In genomic region chr2:45458909-45459563, GRCh38 we compare ENCODE assay signal across 8 cellular contexts.
DNase-seq lines count a peak whose midpoint lies in the region; TF ChIP-seq lines count a peak whose summit lies in the region.

No MANE protein-coding gene starts in this region.

- TF ChIP-seq CTCF in dorsolateral prefrontal cortex (IDR thresholded peaks at IDR 0.05 in 54 of 56, conservative IDR thresholded peaks at IDR 0.05 in 2 of 56; ENCODE audit: low read depth in 1 of 56, partially characterized antibody in 56 of 56) = no peak

- no peak overlapping the region for H3K4me3 ChIP-seq in dorsolateral prefrontal cortex

- peak; percentile 88 for DNase-seq in DMS53 (lab: John Stamatoyannopoulos, UW)
- DNase-seq in NCI-H2196 treated with DMSO at 0.1 percent for 48 hours (lab: John Stamatoyannopoulos, UW; ENCODE audit: unreplicated experiment) = peak; percentile 56
- peak; percentile 72 for DNase-seq in dermis blood vessel endothelial cell
- DNase-seq in mucosa of gallbladder (ENCODE audit: low spot score) = peak; percentile 40
- DNase-seq in putamen (ENCODE audit: low spot score) = no peak
- DNase-seq in dorsolateral prefrontal cortex = no peak
- DNase-seq in central memory CD4-positive, alpha-beta T cell = no peak
- no peak for DNase-seq in G401 (ENCODE audit: low spot score)

- no peaks in the 10 kb centered on the region for H3K27me3 ChIP-seq in dorsolateral prefrontal cortex

- in situ Hi-C loops in G401 (cut with HindIII; ENCODE audit: low sequenced_read_pairs) = no loop called here

- intact Hi-C loops in dorsolateral prefrontal cortex (cut with DNase I) = no loop called here

- no peak overlapping the region for H3K27ac ChIP-seq in dorsolateral prefrontal cortex

Comparison
In these comparisons a context has a peak if more than half of its experiments do, and no peak if none do; other contexts are left out.
1. DNase-seq: peak in DMS53 (single experiment), NCI-H2196 treated with DMSO at 0.1 percent for 48 hours (single experiment), dermis blood vessel endothelial cell (single experiment) and mucosa of gallbladder (single experiment); none in putamen (single experiment), dorsolateral prefrontal cortex (0 of 10), central memory CD4-positive, alpha-beta T cell (single experiment) and G401 (single experiment).